Comparison of ENCODE assay signal across 11 cellular contexts in the genomic region with DNA sequence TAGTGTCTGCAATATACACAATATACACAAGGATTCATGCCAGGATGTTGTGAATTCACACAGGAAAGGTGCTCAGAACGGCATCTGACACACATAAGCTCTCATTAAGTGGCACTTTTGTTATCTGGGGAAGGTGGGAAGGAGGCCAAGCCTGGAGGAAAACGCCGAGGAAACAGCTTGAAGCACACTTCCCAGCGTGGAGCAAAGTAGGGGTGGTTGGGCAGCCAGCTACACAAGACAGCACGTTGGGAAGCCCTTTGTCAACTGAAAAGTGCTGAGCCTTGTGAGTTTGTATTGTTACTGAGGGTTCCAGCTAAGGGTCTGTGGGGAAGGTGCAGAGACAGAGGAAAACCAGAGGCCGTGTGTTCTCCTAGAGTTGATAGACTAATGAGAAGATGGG.
"Had no signal": no experiment of that assay in that cellular context is flagged by ENCODE, and none has a peak within 500 bp of the region (broad histone marks: within the 10 kb centered on the region; RNA-seq: fewer than 3 reads in every experiment).

No MANE protein-coding gene starts in this region.

- H3K9me3 Mint-ChIP-seq: activated naive CD4-positive, alpha-beta T cell treated with anti-CD3 and anti-CD28 coated beads, Interleukin-2, amount 10 ng/mL, durations not matched to agents 7 days and 5 days; activated T-helper 2 cell treated with anti-CD3 and anti-CD28 coated beads, Interferon-gamma antibody, Interleukin-2, Interleukin-4, amounts not matched to agents 10 μg/mL and 5 μg/mL and 100 μg/mL, durations not matched to agents 14 hours and 24 hours and 36 hours; central memory CD8-positive, alpha-beta T cell; dendritic cell treated with granulocyte-macrophage colony-stimulating factor and Interleukin-4, amounts not matched to agents 40 ng/mL and 50 ng/mL, for 4 days; nephron had no signal

- H3K36me3 ChIP-seq: adrenal gland had no signal

- H3K27ac Mint-ChIP-seq: activated naive CD4-positive, alpha-beta T cell treated with anti-CD3 and anti-CD28 coated beads, Interleukin-2, amount 10 ng/mL, durations not matched to agents 7 days and 5 days; activated T-helper 2 cell treated with anti-CD3 and anti-CD28 coated beads, Interferon-gamma antibody, Interleukin-2, Interleukin-4, amounts not matched to agents 10 μg/mL and 5 μg/mL and 100 μg/mL, durations not matched to agents 14 hours and 24 hours and 36 hours; dendritic cell treated with granulocyte-macrophage colony-stimulating factor and Interleukin-4, amounts not matched to agents 40 ng/mL and 50 ng/mL, for 4 days; nephron had no signal

- H3K4me1 Mint-ChIP-seq: activated naive CD4-positive, alpha-beta T cell treated with anti-CD3 and anti-CD28 coated beads, Interleukin-2, amount 10 ng/mL, durations not matched to agents 7 days and 5 days; central memory CD8-positive, alpha-beta T cell had no signal

- H3K9me3 ChIP-seq: adrenal gland, esophagus muscularis mucosa, tibial nerve had no signal

- H3K4me3 Mint-ChIP-seq: activated naive CD4-positive, alpha-beta T cell treated with anti-CD3 and anti-CD28 coated beads, Interleukin-2, amount 10 ng/mL, durations not matched to agents 7 days and 5 days; central memory CD8-positive, alpha-beta T cell; dendritic cell treated with granulocyte-macrophage colony-stimulating factor and Interleukin-4, amounts not matched to agents 40 ng/mL and 50 ng/mL, for 4 days; nephron had no signal

- DNase-seq: activated CD4-positive, alpha-beta T cell treated with anti-CD3 and anti-CD28 coated beads, Interleukin-2, amount 50 U/mL, for 1 hour; activated naive CD4-positive, alpha-beta T cell treated with anti-CD3 and anti-CD28 coated beads, Interleukin-2, amount 10 ng/mL, durations not matched to agents 7 days and 5 days; mesendoderm had no signal

- H3K4me1 ChIP-seq: adrenal gland had no signal

- H3K27ac ChIP-seq: adrenal gland, esophagus muscularis mucosa, skin epidermis had no signal

- H3K27me3 ChIP-seq: adrenal gland, esophagus muscularis mucosa, tibial nerve had no signal

- H3K36me3 Mint-ChIP-seq: activated naive CD4-positive, alpha-beta T cell treated with anti-CD3 and anti-CD28 coated beads, Interleukin-2, amount 10 ng/mL, durations not matched to agents 7 days and 5 days had no signal

- H3K4me3 ChIP-seq: adrenal gland, esophagus muscularis mucosa, skin epidermis, tibial nerve had no signal
